2 cellular contexts compared by ENCODE assay signal in genomic region chr7:117014099-117014656, GRCh38.
TF ChIP-seq lines count a peak whose summit lies in the region.

No MANE protein-coding gene starts in this region.

TF ChIP-seq in IMR-90, 13 proteins besides CTCF, POLR2A, EP300 and RAD21:
- TF ChIP-seq MAZ (IDR thresholded peaks at IDR 0.05; ENCODE audit: borderline replicate concordance, low read depth, low read length), result no peak
- no peak for TF ChIP-seq MXI1 (IDR thresholded peaks at IDR 0.05; ENCODE audit: borderline replicate concordance, low read depth, low read length)
- peak; percentile 15; the same call in 1 of the 2 replicates for TF ChIP-seq CEBPB (IDR thresholded peaks at IDR 0.05; ENCODE audit: low read depth, low read length)
- no peak for TF ChIP-seq FOS (IDR thresholded peaks at IDR 0.05; ENCODE audit: low read depth, low read length)
- TF ChIP-seq BHLHE40 (IDR thresholded peaks at IDR 0.05; ENCODE audit: low read depth, low read length), result no peak
- TF ChIP-seq SMC3 (IDR thresholded peaks at IDR 0.05; ENCODE audit: low read depth, low read length), result no peak
- TF ChIP-seq RCOR1 (IDR thresholded peaks at IDR 0.05; ENCODE audit: insufficient replicate concordance, low read length), result no peak

TF ChIP-seq in GM12878, 131 proteins besides CTCF, POLR2A, EP300 and RAD21:
- TF ChIP-seq ZNF207 (IDR thresholded peaks at IDR 0.05; ENCODE audit: borderline replicate concordance) (no peak), ZBED1 (IDR thresholded peaks at IDR 0.05; ENCODE audit: borderline replicate concordance) (0 out of 2 replicates have a peak, but pooled peaks have one; percentile 25), BCL3 (IDR thresholded peaks at IDR 0.05; ENCODE audit: borderline replicate concordance, insufficient read depth, low read depth, low read length, poor library complexity, severe bottlenecking) (peak; percentile 48), PML (IDR thresholded peaks at IDR 0.05; ENCODE audit: low read length) (0 out of 2 replicates have a peak, but pooled peaks have one; percentile 16)
TF ChIP-seq in GM12878: peak in this region for 3.
